ENCODE assay signal across 8 cellular contexts in genomic region chr19:47131826-47132521, GRCh38. TPM values are rescaled to one million over a fixed set of nuclear protein-coding genes. Genes with fewer than 3 reads are reported as not detected.
A peak's percentile ranks its signal among the peaks of the same experiment; 100 is the strongest.
DNase-seq lines count a peak whose midpoint lies in the region; ATAC-seq and TF ChIP-seq lines count a peak whose summit lies in the region.
"Not testable (repeated sequence)": the region's sequence is repeated elsewhere in the genome, so short reads cannot be mapped to it uniquely, and the experiment has no call there.

No MANE protein-coding gene starts in this region.

- H3K27ac ChIP-seq in CD4-positive, alpha-beta T cell (ENCODE audit: low read depth, low read length); HUES64 (ENCODE audit: low read depth, low read length); ectodermal cell (ENCODE audit: insufficient read depth, low read depth, low read length, poor library complexity, severe bottlenecking); subcutaneous abdominal adipose tissue (ENCODE audit: low read depth, low read length): not testable (repeated sequence)
- H3K27ac ChIP-seq in SJCRH30 = peak overlapping the region; percentile 94; the same call in 1 of the 2 replicates

- intact Hi-C loops in CD4-positive, alpha-beta T cell (cut with DNase I, micrococcal nuclease) = loop anchor here (2.0 to 5.0 kb wide), 4 partner anchors 13 to 115 kb away; no protein-coding TSS in a partner anchor
- intact Hi-C loops in activated naive CD4-positive, alpha-beta T cell treated with anti-CD3 and anti-CD28 coated beads for 36 hours (cut with micrococcal nuclease) = loop anchor here (2.0 to 5.0 kb wide), 3 partner anchors 17 to 95 kb away; partner anchors contain the start of gene ZC3H4

- not testable (repeated sequence) for H3K27me3 Mint-ChIP-seq in CD4-positive, alpha-beta T cell; activated naive CD4-positive, alpha-beta T cell treated with anti-CD3 and anti-CD28 coated beads for 36 hours (ENCODE audit: low read depth); neural crest cell (ENCODE audit: low read depth)

- H3K36me3 ChIP-seq in HUES64 (ENCODE audit: insufficient read depth, low read length) = peaks cover 24% of the 10 kb centered on the region
- peaks cover 14% of the 10 kb centered on the region for H3K36me3 ChIP-seq in SJCRH30
- H3K36me3 ChIP-seq in ectodermal cell (ENCODE audit: control insufficient read depth, insufficient read depth, low read length); iPS-15b (ENCODE audit: control insufficient read depth, insufficient read depth, low read length); subcutaneous abdominal adipose tissue (ENCODE audit: control insufficient read depth in 5 of 5, insufficient read depth in 5 of 5, low read length in 5 of 5): not testable (repeated sequence)

- not testable (repeated sequence) for H3K27me3 ChIP-seq in CD4-positive, alpha-beta T cell (ENCODE audit: control insufficient read depth, insufficient read depth, low read length); HUES64 (ENCODE audit: insufficient read depth, low read length); SJCRH30; ectodermal cell (ENCODE audit: control insufficient read depth, insufficient read depth, low read length, poor library complexity, severe bottlenecking); iPS-15b (ENCODE audit: control insufficient read depth, insufficient read depth, low read length); subcutaneous abdominal adipose tissue (ENCODE audit: control insufficient read depth in 5 of 5, insufficient read depth in 4 of 5, low read length in 5 of 5)

- not testable (repeated sequence) for DNase-seq in CD4-positive, alpha-beta T cell; SJCRH30; activated naive CD4-positive, alpha-beta T cell treated with anti-CD3 and anti-CD28 coated beads for 36 hours; neural crest cell (ENCODE audit: low read depth, low spot score)

- 27% methylated on average over 22 of the region's 23 CpGs for WGBS in HUES64
- 32 to 34% methylated on average over 23 of the region's 23 CpGs for WGBS in ectodermal cell, 2 experiments

- H3K9me3 ChIP-seq in CD4-positive, alpha-beta T cell (ENCODE audit: control insufficient read depth, low read length); HUES64 (ENCODE audit: insufficient read depth, low read depth, low read length); SJCRH30 (replicated peaks); ectodermal cell (ENCODE audit: control insufficient read depth, low read length); iPS-15b (ENCODE audit: control insufficient read depth, insufficient read depth, low read length); subcutaneous abdominal adipose tissue (ENCODE audit: control insufficient read depth in 5 of 5, low read length in 5 of 5): not testable (repeated sequence)

- peaks cover 11% of the 10 kb centered on the region; the same call in 1 of the 2 replicates for H3K4me1 ChIP-seq in HUES64 (ENCODE audit: insufficient read depth, low read length)
- not testable (repeated sequence) for H3K4me1 ChIP-seq in SJCRH30; ectodermal cell (ENCODE audit: control insufficient read depth, insufficient read depth, low read length); iPS-15b (ENCODE audit: control insufficient read depth, insufficient read depth, low read length)
- peaks cover 0 to 19% (median 15%) of the 10 kb centered on the region in 5 donors for H3K4me1 ChIP-seq in subcutaneous abdominal adipose tissue (ENCODE audit: control insufficient read depth in 5 of 5, insufficient read depth in 5 of 5, low read length in 5 of 5)

- TF ChIP-seq CTCF in CD4-positive, alpha-beta T cell (IDR thresholded peaks at IDR 0.05); neural crest cell (conservative IDR thresholded peaks at IDR 0.05): not testable (repeated sequence)

- H3K4me3 ChIP-seq in HUES64 (ENCODE audit: low read length) = peak overlapping the region; percentile 94
- peak overlapping the region; percentile 88 for H3K4me3 ChIP-seq in SJCRH30
- peak overlapping the region; percentile 71 for H3K4me3 ChIP-seq in ectodermal cell (ENCODE audit: insufficient read depth, low read depth, low read length)
- H3K4me3 ChIP-seq in iPS-15b (ENCODE audit: low read depth, low read length) = peak overlapping the region; percentile 99
- peak overlapping the region in 3 of 5 donors; percentile 86 to 93 (median 91) for H3K4me3 ChIP-seq in subcutaneous abdominal adipose tissue (ENCODE audit: low read depth in 1 of 5, low read length in 5 of 5)

- peaks cover 30% of the 10 kb centered on the region for H3K36me3 Mint-ChIP-seq in CD4-positive, alpha-beta T cell (ENCODE audit: low read depth)
- peaks cover 42% of the 10 kb centered on the region for H3K36me3 Mint-ChIP-seq in activated naive CD4-positive, alpha-beta T cell treated with anti-CD3 and anti-CD28 coated beads for 36 hours (ENCODE audit: low read depth)
- H3K36me3 Mint-ChIP-seq in neural crest cell (ENCODE audit: low read depth) = peaks cover 25% of the 10 kb centered on the region

- H3K9me3 Mint-ChIP-seq in CD4-positive, alpha-beta T cell; activated naive CD4-positive, alpha-beta T cell treated with anti-CD3 and anti-CD28 coated beads for 36 hours; neural crest cell: not testable (repeated sequence)

- ATAC-seq in CD4-positive, alpha-beta T cell (ENCODE audit: poor library complexity) = not testable (repeated sequence)

- H3K4me3 Mint-ChIP-seq in CD4-positive, alpha-beta T cell = peak overlapping the region; percentile 96
- H3K4me3 Mint-ChIP-seq in activated naive CD4-positive, alpha-beta T cell treated with anti-CD3 and anti-CD28 coated beads for 36 hours = peak overlapping the region; percentile 99
- H3K4me3 Mint-ChIP-seq in neural crest cell = peak overlapping the region; percentile 100

- H3K4me1 Mint-ChIP-seq in CD4-positive, alpha-beta T cell (ENCODE audit: low read depth) = peaks cover 52% of the 10 kb centered on the region
- H3K4me1 Mint-ChIP-seq in activated naive CD4-positive, alpha-beta T cell treated with anti-CD3 and anti-CD28 coated beads for 36 hours (ENCODE audit: low read depth) = peaks cover 50% of the 10 kb centered on the region
- H3K4me1 Mint-ChIP-seq in neural crest cell = peaks cover 55% of the 10 kb centered on the region

- not testable (repeated sequence) for H3K27ac Mint-ChIP-seq in CD4-positive, alpha-beta T cell
- peak overlapping the region; percentile 99 for H3K27ac Mint-ChIP-seq in activated naive CD4-positive, alpha-beta T cell treated with anti-CD3 and anti-CD28 coated beads for 36 hours
- H3K27ac Mint-ChIP-seq in neural crest cell (ENCODE audit: unreplicated experiment) = peak overlapping the region; percentile 99

- H3K9ac ChIP-seq in HUES64 (ENCODE audit: low read depth, low read length) = peak overlapping the region; percentile 95
- H3K9ac ChIP-seq in iPS-15b (ENCODE audit: low read depth, low read length) = peak overlapping the region; percentile 12
- H3K9ac ChIP-seq in subcutaneous abdominal adipose tissue (ENCODE audit: low read length in 5 of 5) = peak overlapping the region in 1 of 5 donors; percentile 94

- POLR2A ChIA-PET in CD4-positive, alpha-beta T cell (lab: Charles Lee) = interaction anchor here (1.4 to 3.2 kb wide), 6 partner anchors 14 to 125 kb away, joined by 5 to 45 read pairs (median 7); partner anchors contain the start of genes CCDC9 and ZC3H4

- CTCF ChIA-PET in CD4-positive, alpha-beta T cell (lab: Charles Lee) = interaction anchor here (0.7 to 3.4 kb wide), 12 partner anchors 11 to 152 kb away, joined by 3 to 23 read pairs (median 6); partner anchors contain the start of gene ZC3H4
- CTCF ChIA-PET in activated naive CD4-positive, alpha-beta T cell treated with anti-CD3 and anti-CD28 coated beads for 36 hours (lab: Charles Lee) = interaction anchor here (0.7 to 3.5 kb wide), 19 partner anchors 10 to 291 kb away, joined by 3 to 30 read pairs (median 4); partner anchors contain the start of gene ZC3H4

RNA-seq across cellular contexts. Expression of gene SAE1, which starts 1.3 kb away (rescaled TPM):
- total RNA-seq in CD4-positive, alpha-beta T cell = 10 to 100 TPM; 29.6 to 30.9 TPM
- 192 TPM for polyA plus RNA-seq in HUES64 (2013, experiment 1 of 2)
- polyA plus RNA-seq in HUES64 (2013, experiment 2 of 2) = 205 TPM
- 202 and 219 TPM in 2 replicates for total RNA-seq in SJCRH30 (2014; rRNA removed; shearing (Covaris generic))
- total RNA-seq in activated naive CD4-positive, alpha-beta T cell treated with anti-CD3 and anti-CD28 coated beads for 36 hours = 100 to 1,000 TPM; 160 to 161 TPM
- polyA plus RNA-seq in ectodermal cell (2013, experiment 1 of 4) = 289 TPM
- 274 TPM for polyA plus RNA-seq in ectodermal cell (2013, experiment 2 of 4)
- polyA plus RNA-seq in ectodermal cell (2013, experiment 3 of 4) = 187 TPM
- polyA plus RNA-seq in ectodermal cell (2013, experiment 4 of 4) = 206 TPM
- 272 and 280 TPM in 2 replicates for total RNA-seq in neural crest cell

RNA-seq across cellular contexts. Expression of gene ZC3H4, which starts 18.4 kb away (rescaled TPM):
- total RNA-seq in CD4-positive, alpha-beta T cell = 10 to 100 TPM; 39.4 to 43.7 TPM
- polyA plus RNA-seq in HUES64 (2013, experiment 1 of 2) = 25.7 TPM
- 27.1 TPM for polyA plus RNA-seq in HUES64 (2013, experiment 2 of 2)
- total RNA-seq in SJCRH30 (2014; rRNA removed; shearing (Covaris generic)) = 19.4 and 21.2 TPM in 2 replicates
- 10 to 100 TPM; 46.0 to 48.8 TPM for total RNA-seq in activated naive CD4-positive, alpha-beta T cell treated with anti-CD3 and anti-CD28 coated beads for 36 hours
- 37.9 TPM for polyA plus RNA-seq in ectodermal cell (2013, experiment 1 of 4)
- 54.9 TPM for polyA plus RNA-seq in ectodermal cell (2013, experiment 2 of 4)
- polyA plus RNA-seq in ectodermal cell (2013, experiment 3 of 4) = 24.5 TPM
- 23.8 TPM for polyA plus RNA-seq in ectodermal cell (2013, experiment 4 of 4)
- 103 and 104 TPM in 2 replicates for total RNA-seq in neural crest cell
